ENCODE assay signal across 17 cellular contexts in genomic region chr5:55986931-55987330, GRCh38. TPM values are rescaled to one million over a fixed set of nuclear protein-coding genes. Genes with fewer than 3 reads are reported as not detected.
A peak's percentile ranks its signal among the peaks of the same experiment; 100 is the strongest.
DNase-seq lines count a peak whose midpoint lies in the region; ATAC-seq and TF ChIP-seq lines count a peak whose summit lies in the region.
"Had no signal": no experiment of that assay in that cellular context is flagged by ENCODE, and none has a peak within 500 bp of the region (broad histone marks: within the 10 kb centered on the region; RNA-seq: fewer than 3 reads in every experiment).

No MANE protein-coding gene starts in this region.

- H3K27me3 ChIP-seq in mesenchymal stem cell (ENCODE audit: control insufficient read depth in 1 of 2, insufficient read depth in 1 of 2, low read length in 2 of 2): no peaks in the 10 kb centered on the region

- H3K23ac ChIP-seq in mesenchymal stem cell (ENCODE audit: low read length in 2 of 2): no peak overlapping the region

- no peak overlapping the region for H3K9ac ChIP-seq in mesenchymal stem cell (ENCODE audit: low read length)

- ATAC-seq in activated T-helper 17 cell treated with anti-CD3 and anti-CD28 coated beads, Interleukin-2, amount 50 U/mL, for 72 hours (replicated peaks): no peak
- no peak for ATAC-seq in SK-N-SH treated with all-trans-retinoic acid at 6 μM for 48 hours
- ATAC-seq: K562, PC-3 had no signal

- H3K4ac ChIP-seq in mesenchymal stem cell (ENCODE audit: low read depth in 1 of 2, low read length in 2 of 2): no peak overlapping the region

- no peak overlapping the region for H4K91ac ChIP-seq in mesenchymal stem cell (ENCODE audit: low read length)

- H3K4me1 Mint-ChIP-seq in activated naive CD4-positive, alpha-beta T cell treated with anti-CD3 and anti-CD28 coated beads for 36 hours (ENCODE audit: low read depth): peaks cover 91% of the 10 kb centered on the region
- H3K4me1 Mint-ChIP-seq in Calu3 (ENCODE audit: low read depth, unreplicated experiment): peaks cover 26% of the 10 kb centered on the region
- H3K4me1 Mint-ChIP-seq in activated T-helper 17 cell treated with anti-CD3 and anti-CD28 coated beads, Interleukin-2, amount 50 U/mL, for 72 hours: peaks cover 49% of the 10 kb centered on the region

- no peak overlapping the region for H2BK5ac ChIP-seq in mesenchymal stem cell (ENCODE audit: low read depth, low read length, poor library complexity, severe bottlenecking)

- peaks cover 47% of the 10 kb centered on the region for H3K36me3 Mint-ChIP-seq in activated naive CD4-positive, alpha-beta T cell treated with anti-CD3 and anti-CD28 coated beads for 36 hours (ENCODE audit: low read depth)
- no peaks in the 10 kb centered on the region for H3K36me3 Mint-ChIP-seq in Calu3 (ENCODE audit: insufficient read depth, unreplicated experiment)
- peaks cover 90% of the 10 kb centered on the region for H3K36me3 Mint-ChIP-seq in activated T-helper 17 cell treated with anti-CD3 and anti-CD28 coated beads, Interleukin-2, amount 50 U/mL, for 72 hours (ENCODE audit: low read depth)

- peak overlapping the region; percentile 1 for H3K4me3 Mint-ChIP-seq in activated naive CD4-positive, alpha-beta T cell treated with anti-CD3 and anti-CD28 coated beads for 36 hours
- H3K4me3 Mint-ChIP-seq in Calu3 (ENCODE audit: low read depth, unreplicated experiment): no peak overlapping the region
- peak overlapping the region; percentile 34 for H3K4me3 Mint-ChIP-seq in activated T-helper 17 cell treated with anti-CD3 and anti-CD28 coated beads, Interleukin-2, amount 50 U/mL, for 72 hours

- no peak overlapping the region for H2AFZ ChIP-seq in mesenchymal stem cell (ENCODE audit: low read depth, low read length)

- H3K4me2 ChIP-seq in mesenchymal stem cell (ENCODE audit: low read length, poor library complexity, severe bottlenecking): no peak overlapping the region

- WGBS in mesenchymal stem cell: 86% methylated on average over 2 of the region's 4 CpGs

- H3K27me3 Mint-ChIP-seq in activated naive CD4-positive, alpha-beta T cell treated with anti-CD3 and anti-CD28 coated beads for 36 hours (ENCODE audit: low read depth): no peaks in the 10 kb centered on the region
- H3K27me3 Mint-ChIP-seq in Calu3 (ENCODE audit: unreplicated experiment): no peaks in the 10 kb centered on the region
- no peaks in the 10 kb centered on the region for H3K27me3 Mint-ChIP-seq in activated T-helper 17 cell treated with anti-CD3 and anti-CD28 coated beads, Interleukin-2, amount 50 U/mL, for 72 hours

- no peaks in the 10 kb centered on the region for H3K9me3 ChIP-seq in mesenchymal stem cell (ENCODE audit: control insufficient read depth, low read length)

- H3K4me3 ChIP-seq in mesenchymal stem cell (ENCODE audit: insufficient read depth in 1 of 2, low read depth in 1 of 2, low read length in 2 of 2): no peak overlapping the region
- H3K4me3 ChIP-seq: K562 had no signal

- no peak overlapping the region for H2BK120ac ChIP-seq in mesenchymal stem cell (ENCODE audit: low read depth, low read length)

- no peak overlapping the region for H3K14ac ChIP-seq in mesenchymal stem cell (ENCODE audit: low read length in 2 of 2)

- H3K27ac ChIP-seq in mesenchymal stem cell (ENCODE audit: low read length, poor library complexity, severe bottlenecking): no peak overlapping the region
- H3K27ac ChIP-seq: HL-60 had no signal

- H3K9me3 Mint-ChIP-seq in activated naive CD4-positive, alpha-beta T cell treated with anti-CD3 and anti-CD28 coated beads for 36 hours: peaks cover 4% of the 10 kb centered on the region
- peaks cover 3% of the 10 kb centered on the region for H3K9me3 Mint-ChIP-seq in Calu3 (ENCODE audit: low read depth, unreplicated experiment)
- H3K9me3 Mint-ChIP-seq in activated T-helper 17 cell treated with anti-CD3 and anti-CD28 coated beads, Interleukin-2, amount 50 U/mL, for 72 hours: no peaks in the 10 kb centered on the region

- H3K18ac ChIP-seq in mesenchymal stem cell (ENCODE audit: low read depth in 1 of 2, low read length in 2 of 2): no peak overlapping the region

- DNase-seq in activated naive CD4-positive, alpha-beta T cell treated with anti-CD3 and anti-CD28 coated beads for 36 hours: peak; percentile 27
- no peak for DNase-seq in activated naive CD4-positive, alpha-beta T cell (lab: John Stamatoyannopoulos, UW)
- DNase-seq in Calu3: peak; percentile 32
- DNase-seq in mesenchymal stem cell: no peak
- no peak for DNase-seq in cardiac septum (ENCODE audit: low spot score)
- no peak for DNase-seq in activated CD4-positive, CD25-positive, alpha-beta regulatory T cell treated with anti-CD3 and anti-CD28 coated beads, Interleukin-2, amount 50 U/mL, for 72 hours
- DNase-seq: DMS153, EL, NCI-H1092, NCI-H2107, NCI-H345, NCI-H69, PC-3 had no signal

- BruUV-seq in Calu3 (replicated peaks; lab: Mats Ljungman, UMichigan): no TSS peak

- H2BK12ac ChIP-seq in mesenchymal stem cell (ENCODE audit: low read length in 2 of 2): no peak overlapping the region

- H3K79me1 ChIP-seq in mesenchymal stem cell (replicated peaks; ENCODE audit: low read length, poor library complexity, severe bottlenecking): peaks cover 5% of the 10 kb centered on the region

- no peak for TF ChIP-seq CTCF in Calu3 (IDR thresholded peaks at IDR 0.05; ENCODE audit: unreplicated experiment)

- H2BK15ac ChIP-seq in mesenchymal stem cell (ENCODE audit: low read depth, poor library complexity, severe bottlenecking): no peak overlapping the region

- H3K36me3 ChIP-seq in mesenchymal stem cell (ENCODE audit: control insufficient read depth in 1 of 2, insufficient read depth in 2 of 2, low read depth in 1 of 2, low read length in 2 of 2): peaks cover 0 to 45% of the 10 kb centered on the region in 2 experiments

- H3K27ac Mint-ChIP-seq in activated naive CD4-positive, alpha-beta T cell treated with anti-CD3 and anti-CD28 coated beads for 36 hours: peak overlapping the region; percentile 80
- no peak overlapping the region for H3K27ac Mint-ChIP-seq in Calu3 (ENCODE audit: unreplicated experiment)
- no peak overlapping the region for H3K27ac Mint-ChIP-seq in activated T-helper 17 cell treated with anti-CD3 and anti-CD28 coated beads, Interleukin-2, amount 50 U/mL, for 72 hours

- no peaks in the 10 kb centered on the region for H3K4me1 ChIP-seq in mesenchymal stem cell (ENCODE audit: control insufficient read depth, insufficient read depth, low read depth, low read length)

- CTCF ChIA-PET in activated naive CD4-positive, alpha-beta T cell treated with anti-CD3 and anti-CD28 coated beads for 36 hours (lab: Charles Lee): interaction anchor here (0.9 kb wide), 1 partner anchor 13 kb away, joined by 4 read pairs; no protein-coding TSS in a partner anchor
- CTCF ChIA-PET in Calu3 (lab: Charles Lee): no interaction called here

- H4K8ac ChIP-seq in mesenchymal stem cell (ENCODE audit: low read length): peak overlapping the region; percentile 64

- intact Hi-C loops in activated naive CD4-positive, alpha-beta T cell treated with anti-CD3 and anti-CD28 coated beads for 36 hours (cut with micrococcal nuclease): loop anchor here (5.0 kb wide), 1 partner anchor 830 kb away; the partner anchor contains the start of gene MAP3K1
- intact Hi-C loops in Calu3 (cut with micrococcal nuclease; ENCODE audit: unreplicated experiment) (no loop called here), cardiac septum (cut with DNase I) (no loop called here)

- no peak overlapping the region for H2AK5ac ChIP-seq in mesenchymal stem cell (ENCODE audit: low read length, severe bottlenecking)

TF ChIP-seq in SK-N-SH treated with all-trans-retinoic acid at 6 μM for 48 hours, 23 proteins besides CTCF, POLR2A, EP300 and RAD21 (continues in another document):
- TF ChIP-seq ISL1 (CRISPR knock-in tag; IDR thresholded peaks at IDR 0.05) (no peak), BACH2 (CRISPR knock-in tag; IDR thresholded peaks at IDR 0.05; ENCODE audit: borderline replicate concordance) (no peak), CREB5 (CRISPR knock-in tag; IDR thresholded peaks at IDR 0.05; ENCODE audit: low read depth) (no peak), PPARA (CRISPR knock-in tag; IDR thresholded peaks at IDR 0.05; ENCODE audit: borderline replicate concordance) (no peak), CSDC2 (CRISPR knock-in tag; IDR thresholded peaks at IDR 0.05) (no peak), ZNF70 (CRISPR knock-in tag; IDR thresholded peaks at IDR 0.05) (no peak), ARNTL (CRISPR knock-in tag; IDR thresholded peaks at IDR 0.05; ENCODE audit: borderline replicate concordance, low read depth) (no peak), PATZ1 (CRISPR knock-in tag; IDR thresholded peaks at IDR 0.05; ENCODE audit: borderline replicate concordance) (no peak)

RNA-seq across cellular contexts. Expression of gene IL6ST, which starts 7.8 kb away (rescaled TPM):
- 100 to 1,000 TPM in 1 of 2 experiments, 10 to 100 TPM in 1; 93.4 to 103 TPM for total RNA-seq in activated naive CD4-positive, alpha-beta T cell treated with anti-CD3 and anti-CD28 coated beads for 36 hours
- total RNA-seq in Calu3 (2022) (93.5 and 100 TPM in 2 replicates), cardiac septum (131 TPM)
- total RNA-seq in activated T-helper 17 cell treated with anti-CD3 and anti-CD28 coated beads, Interleukin-2, amount 50 U/mL, for 72 hours: 10 to 100 TPM; 28.1 to 66.8 TPM
- polyA plus RNA-seq in mesenchymal stem cell (2013, experiment 1 of 2): 1,394 TPM
- polyA plus RNA-seq in mesenchymal stem cell (2013, experiment 2 of 2): 1,387 TPM

Comparison
In these comparisons a context has a peak if more than half of its experiments do, and no peak if none do; other contexts are left out.
1. DNase-seq: peak in activated naive CD4-positive, alpha-beta T cell treated with anti-CD3 and anti-CD28 coated beads for 36 hours (single experiment) and Calu3 (single experiment); none in activated naive CD4-positive, alpha-beta T cell (0 of 4), mesenchymal stem cell (single experiment), cardiac septum (single experiment) and activated CD4-positive, CD25-positive, alpha-beta regulatory T cell treated with anti-CD3 and anti-CD28 coated beads, Interleukin-2, amount 50 U/mL, for 72 hours (single experiment).